9 cellular contexts compared by ENCODE assay signal in genomic region chr16:67943619-67944503, GRCh38. TPM values are rescaled to one million over a fixed set of nuclear protein-coding genes. Genes with fewer than 3 reads are reported as not detected.
A peak's percentile ranks its signal among the peaks of the same experiment; 100 is the strongest.
DNase-seq lines count a peak whose midpoint lies in the region; ATAC-seq and TF ChIP-seq lines count a peak whose summit lies in the region.
"Had no signal": no experiment of that assay in that cellular context is flagged by ENCODE, and none has a peak within 500 bp of the region (broad histone marks: within the 10 kb centered on the region; RNA-seq: fewer than 3 reads in every experiment).

TSS of gene LCAT (minus strand) at chr16:67944120. CDS start at chr16:67944101, 19 bp downstream.

- DNase-seq in OCI-M1 (lab: John Stamatoyannopoulos, UW) (peak; percentile 92), cerebellum (ENCODE audit: low spot score) (peak; percentile 73), lower leg skin (ENCODE audit: low spot score in 2 of 2) (no peak), superior temporal gyrus (ENCODE audit: extremely low spot score) (peak; percentile 78), COLO829 (ENCODE audit: low spot score) (no peak)
- DNase-seq: SW 1271 had no signal

- no peak for TF ChIP-seq CTCF in lower leg skin (IDR thresholded peaks at IDR 0.05)

- intact Hi-C loops in lower leg skin (cut with DNase I; ENCODE audit: low total_unique reads): no loop called here

- 56 to 65% methylated on average over 18 of the region's 23 CpGs for WGBS in lower leg skin, 2 donors

- H3K4me3 ChIP-seq in lower leg skin (ENCODE audit: low read depth, poor library complexity, severe bottlenecking): no peak within 1 kb of the TSS

- TF ChIP-seq POLR2A in lower leg skin (IDR thresholded peaks at IDR 0.05): no peak

- ATAC-seq in HG03045 (IDR thresholded peaks at IDR 0.05; ENCODE audit: unreplicated experiment) (no peak), HG03520 (IDR thresholded peaks at IDR 0.05; ENCODE audit: unreplicated experiment) (no peak), HG02588 (IDR thresholded peaks at IDR 0.05; ENCODE audit: unreplicated experiment) (no peak)

RNA-seq across cellular contexts. Expression of gene LCAT, which starts in this region (rescaled TPM):
- total RNA-seq in cerebellum: 23.2 TPM
- total RNA-seq in lower leg skin: 10 to 100 TPM in 3 of 4 donors, 1 to 10 TPM in 1; 6.4 to 16.5 (median 12.1) TPM

Comparison
In these comparisons a context has a peak if more than half of its experiments do, and no peak if none do; other contexts are left out.
1. DNase-seq: peak in OCI-M1 (single experiment), cerebellum (single experiment) and superior temporal gyrus (single experiment); none in lower leg skin (0 of 2) and COLO829 (single experiment).